In the genomic region with DNA sequence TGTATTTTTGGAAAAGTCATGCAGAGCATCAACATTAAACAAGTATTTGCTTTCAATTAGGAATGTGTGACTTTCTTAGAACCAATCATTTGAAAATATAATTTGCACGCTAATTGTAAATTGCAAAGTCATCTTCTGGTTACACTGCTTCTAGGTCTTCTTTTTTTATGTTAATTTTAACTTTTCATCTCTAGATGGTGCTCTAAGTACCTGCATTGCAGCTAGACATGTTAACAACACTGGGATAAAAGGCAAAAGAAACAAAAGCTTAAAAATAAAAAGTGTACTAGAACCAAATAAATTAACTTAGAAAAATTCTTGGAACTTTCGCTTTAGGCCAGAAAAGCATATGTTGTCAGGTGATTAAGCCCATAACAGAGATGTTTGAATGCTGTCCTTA, we compare ENCODE assay signal across 8 cellular contexts.
DNase-seq lines count a peak whose midpoint lies in the region; ATAC-seq and TF ChIP-seq lines count a peak whose summit lies in the region.

No MANE protein-coding gene starts in this region.

- peak overlapping the region in 1 of 3 experiments; percentile 14 for H3K27ac Mint-ChIP-seq in nephron
- H3K27ac Mint-ChIP-seq in natural killer cell, result no peak overlapping the region

- H3K36me3 Mint-ChIP-seq in nephron (ENCODE audit: low read depth) (peaks cover 4% of the 10 kb centered on the region), natural killer cell (no peaks in the 10 kb centered on the region)

- H3K27ac ChIP-seq in colonic mucosa, result no peak overlapping the region

- intact Hi-C loops in natural killer cell (cut with micrococcal nuclease) (no loop called here), colonic mucosa (cut with DNase I) (no loop called here)

- peak; percentile 30 for DNase-seq in GM04504 (ENCODE audit: low read depth)
- DNase-seq in NCI-H2081 treated with DMSO at 0.1 percent for 48 hours (lab: John Stamatoyannopoulos, UW), result peak; percentile 19
- peak; percentile 17 for DNase-seq in brain pericyte (ENCODE audit: low read depth, low spot score)
- no peak for DNase-seq in effector CD8-positive, alpha-beta T cell (lab: John Stamatoyannopoulos, UW)
- DNase-seq in natural killer cell, result no peak
- DNase-seq in colonic mucosa, result no peak
- DNase-seq in putamen (ENCODE audit: low spot score), result no peak

- H3K4me1 Mint-ChIP-seq in nephron (peaks cover 6% of the 10 kb centered on the region), natural killer cell (no peaks in the 10 kb centered on the region)

- H3K4me1 ChIP-seq in colonic mucosa, result no peaks in the 10 kb centered on the region

- no peaks in the 10 kb centered on the region for H3K27me3 ChIP-seq in colonic mucosa

- H3K36me3 ChIP-seq in colonic mucosa, result no peaks in the 10 kb centered on the region

- H3K27me3 Mint-ChIP-seq in nephron (ENCODE audit: low read depth) (no peaks in the 10 kb centered on the region), natural killer cell (ENCODE audit: low read depth in 2 of 2) (no peaks in the 10 kb centered on the region)

- H3K9me3 Mint-ChIP-seq in nephron (peaks cover 4% of the 10 kb centered on the region), natural killer cell (peaks cover 0 to 10% of the 10 kb centered on the region in 2 donors)

- H3K9me3 ChIP-seq in colonic mucosa, result peaks cover 3% of the 10 kb centered on the region

- H3K9ac ChIP-seq in colonic mucosa (ENCODE audit: low read depth in 2 of 2, low read length in 2 of 2), result no peak overlapping the region

- TF ChIP-seq CTCF in nephron (IDR thresholded peaks at IDR 0.05; ENCODE audit: unreplicated experiment in 3 of 3), result peak; percentile 55 to 73 (median 56)
- no peak for TF ChIP-seq CTCF in natural killer cell (IDR thresholded peaks at IDR 0.05)
- TF ChIP-seq CTCF in colonic mucosa (IDR thresholded peaks at IDR 0.05), result no peak

- ATAC-seq in natural killer cell, result no peak

- no peak overlapping the region for H3K4me3 Mint-ChIP-seq in nephron
- H3K4me3 Mint-ChIP-seq in natural killer cell, result no peak overlapping the region

- H3K4me3 ChIP-seq in colonic mucosa, result no peak overlapping the region

Comparison
In these comparisons a context has a peak if more than half of its experiments do, and no peak if none do; other contexts are left out.
1. DNase-seq: peak in GM04504 (single experiment), NCI-H2081 treated with DMSO at 0.1 percent for 48 hours (single experiment) and brain pericyte (single experiment); none in effector CD8-positive, alpha-beta T cell (single experiment), natural killer cell (single experiment), colonic mucosa (single experiment) and putamen (single experiment).
2. CTCF ChIP-seq: peak in nephron (3 of 3); none in natural killer cell (single experiment) and colonic mucosa (single experiment).